23 cellular contexts compared by ENCODE assay signal in genomic region chr3:65935724-65936123, GRCh38.
DNase-seq lines count a peak whose midpoint lies in the region; ATAC-seq and TF ChIP-seq lines count a peak whose summit lies in the region.
"Had no signal": no experiment of that assay in that cellular context is flagged by ENCODE, and none has a peak within 500 bp of the region (broad histone marks: within the 10 kb centered on the region; RNA-seq: fewer than 3 reads in every experiment).

No MANE protein-coding gene starts in this region.

- H3K36me3 ChIP-seq in esophagus squamous epithelium (no peaks in the 10 kb centered on the region), stomach (no peaks in the 10 kb centered on the region)
- H3K36me3 ChIP-seq: gastroesophageal sphincter had no signal

- intact Hi-C loops in esophagus squamous epithelium (cut with DNase I): no loop called here
- intact Hi-C loops in stomach (cut with DNase I; ENCODE audit: low total_unique reads): no loop called here
- intact Hi-C loops in CD14-positive monocyte (cut with micrococcal nuclease): no loop called here
- intact Hi-C loops in activated CD8-positive, alpha-beta T cell treated with anti-CD3 and anti-CD28 coated beads for 36 hours (cut with micrococcal nuclease): no loop called here

- DNase-seq in SKM-1 treated with dmso at 0.1 percent for 144 hours (lab: John Stamatoyannopoulos, UW; ENCODE audit: unreplicated experiment) (peak; percentile 20), SKM-1 (lab: John Stamatoyannopoulos, UW; ENCODE audit: unreplicated experiment) (no peak), NOMO-1 treated with DMSO at 0.1 percent for 48 hours (lab: John Stamatoyannopoulos, UW; ENCODE audit: unreplicated experiment) (peak; percentile 20), esophagus squamous epithelium (lab: John Stamatoyannopoulos, UW) (no peak), stomach (no peak), CD14-positive monocyte (ENCODE audit: low spot score) (no peak)
- no peak for DNase-seq in activated T-cell treated with anti-CD3 and anti-CD28 coated beads, Interleukin-2, amount 50 U/mL, for 48 hours
- DNase-seq in activated CD8-positive, alpha-beta T cell treated with anti-CD3 and anti-CD28 coated beads for 36 hours: no peak
- DNase-seq: activated CD4-positive, alpha-beta T cell treated with anti-CD3 and anti-CD28 coated beads, Interleukin-2, amount 50 U/mL, for 48 hours; activated naive CD4-positive, alpha-beta T cell treated with Interleukin-2 at 50 U/mL for 16 hours; CD8-positive, alpha-beta T cell; central memory CD4-positive, alpha-beta T cell; cortex of kidney; MM.1S; NCI-H146; RPMI8226; testis had no signal

- POLR2A ChIA-PET in activated CD8-positive, alpha-beta T cell treated with anti-CD3 and anti-CD28 coated beads for 36 hours (lab: Charles Lee): no interaction called here

- no peak for ATAC-seq in activated CD8-positive, alpha-beta T cell treated with anti-CD3 and anti-CD28 coated beads for 36 hours
- ATAC-seq: activated CD4-positive, CD25-positive, alpha-beta regulatory T cell treated with anti-CD3 and anti-CD28 coated beads, Interleukin-2, amount 50 U/mL, for 24 hours; CD8-positive, alpha-beta T cell; gastroesophageal sphincter; stimulated activated memory B cell treated with anti-CD40 and anti-IgM and Interleukin-4, amounts not matched to agents 10 μg/mL and 1 μg/mL and 100 μg/mL, for 72 hours had no signal

- H3K4me3 Mint-ChIP-seq in CD14-positive monocyte: no peak overlapping the region
- no peak overlapping the region for H3K4me3 Mint-ChIP-seq in activated CD8-positive, alpha-beta T cell treated with anti-CD3 and anti-CD28 coated beads for 36 hours
- H3K4me3 Mint-ChIP-seq: CD8-positive, alpha-beta T cell; nephron; stimulated activated memory B cell treated with anti-CD40 and anti-IgM and Interleukin-4, amounts not matched to agents 10 μg/mL and 1 μg/mL and 100 μg/mL, for 72 hours had no signal

- no peak for TF ChIP-seq EP300 in stomach (IDR thresholded peaks at IDR 0.05)

- CTCF ChIA-PET in activated CD8-positive, alpha-beta T cell treated with anti-CD3 and anti-CD28 coated beads for 36 hours (lab: Charles Lee): no interaction called here

- TF ChIP-seq POLR2A in esophagus squamous epithelium (IDR thresholded peaks at IDR 0.05) (no peak), stomach (IDR thresholded peaks at IDR 0.05) (no peak)

- peaks cover 0 to 13% (median 6%) of the 10 kb centered on the region in 7 donors for H3K9me3 Mint-ChIP-seq in CD14-positive monocyte
- H3K9me3 Mint-ChIP-seq in activated CD8-positive, alpha-beta T cell treated with anti-CD3 and anti-CD28 coated beads for 36 hours: peaks cover 4% of the 10 kb centered on the region
- H3K9me3 Mint-ChIP-seq: CD8-positive, alpha-beta T cell had no signal

- no peaks in the 10 kb centered on the region for H3K36me3 Mint-ChIP-seq in CD14-positive monocyte
- H3K36me3 Mint-ChIP-seq in activated CD8-positive, alpha-beta T cell treated with anti-CD3 and anti-CD28 coated beads for 36 hours (ENCODE audit: low read depth): no peaks in the 10 kb centered on the region
- H3K36me3 Mint-ChIP-seq: CD8-positive, alpha-beta T cell; stimulated activated memory B cell treated with anti-CD40 and anti-IgM and Interleukin-4, amounts not matched to agents 10 μg/mL and 1 μg/mL and 100 μg/mL, for 72 hours had no signal

- TF ChIP-seq CTCF in esophagus squamous epithelium (IDR thresholded peaks at IDR 0.05) (no peak), stomach (IDR thresholded peaks at IDR 0.05) (no peak), CD14-positive monocyte (IDR thresholded peaks at IDR 0.05) (no peak)
- TF ChIP-seq CTCF in activated CD8-positive, alpha-beta T cell treated with anti-CD3 and anti-CD28 coated beads for 36 hours (IDR thresholded peaks at IDR 0.05): no peak

- peaks cover 0 to 32% (median 0%) of the 10 kb centered on the region in 3 donors for H3K4me1 ChIP-seq in esophagus squamous epithelium
- H3K4me1 ChIP-seq in stomach: peaks cover 12 to 36% (median 24%) of the 10 kb centered on the region in 4 donors
- H3K4me1 ChIP-seq: gastroesophageal sphincter, testis had no signal

- H3K4me1 Mint-ChIP-seq in CD14-positive monocyte: no peaks in the 10 kb centered on the region
- no peaks in the 10 kb centered on the region for H3K4me1 Mint-ChIP-seq in activated CD8-positive, alpha-beta T cell treated with anti-CD3 and anti-CD28 coated beads for 36 hours (ENCODE audit: low read depth)
- H3K4me1 Mint-ChIP-seq: stimulated activated memory B cell treated with anti-CD40 and anti-IgM and Interleukin-4, amounts not matched to agents 10 μg/mL and 1 μg/mL and 100 μg/mL, for 72 hours had no signal

- no peak overlapping the region for H3K27ac Mint-ChIP-seq in CD14-positive monocyte
- H3K27ac Mint-ChIP-seq in activated CD8-positive, alpha-beta T cell treated with anti-CD3 and anti-CD28 coated beads for 36 hours: no peak overlapping the region
- H3K27ac Mint-ChIP-seq: CD8-positive, alpha-beta T cell; nephron; stimulated activated memory B cell treated with anti-CD40 and anti-IgM and Interleukin-4, amounts not matched to agents 10 μg/mL and 1 μg/mL and 100 μg/mL, for 72 hours had no signal

- H3K27me3 Mint-ChIP-seq in CD14-positive monocyte (ENCODE audit: low read depth in 3 of 3): peaks cover 0 to 3% (median 1%) of the 10 kb centered on the region in 3 donors
- no peaks in the 10 kb centered on the region for H3K27me3 Mint-ChIP-seq in activated CD8-positive, alpha-beta T cell treated with anti-CD3 and anti-CD28 coated beads for 36 hours
- H3K27me3 Mint-ChIP-seq: stimulated activated memory B cell treated with anti-CD40 and anti-IgM and Interleukin-4, amounts not matched to agents 10 μg/mL and 1 μg/mL and 100 μg/mL, for 72 hours had no signal

- peak overlapping the region in 3 of 4 donors; percentile 25 to 74 (median 56) for H3K27ac ChIP-seq in esophagus squamous epithelium
- peak overlapping the region; percentile 0 to 65 (median 26) for H3K27ac ChIP-seq in stomach
- H3K27ac ChIP-seq: gastroesophageal sphincter, hepatocyte, KMS-11, testis had no signal

- WGBS in esophagus squamous epithelium, 2 donors: 22 to 50% methylated on average over 1 of the region's 1 CpG
- WGBS in stomach, 5 donors: 73 to 88% (median 79%) methylated on average over 1 of the region's 1 CpG

- H3K27me3 ChIP-seq in esophagus squamous epithelium (no peaks in the 10 kb centered on the region), stomach (no peaks in the 10 kb centered on the region)
- H3K27me3 ChIP-seq: gastroesophageal sphincter, hepatocyte, testis had no signal

- no peaks in the 10 kb centered on the region for H3K9me3 ChIP-seq in esophagus squamous epithelium
- H3K9me3 ChIP-seq in stomach: peaks cover 0 to 10% (median 2%) of the 10 kb centered on the region in 4 donors
- H3K9me3 ChIP-seq: testis had no signal

- no peak overlapping the region for H3K4me3 ChIP-seq in esophagus squamous epithelium
- H3K4me3 ChIP-seq in stomach: no peak overlapping the region
- H3K4me3 ChIP-seq: gastroesophageal sphincter, hepatocyte, testis had no signal

Comparison
In these comparisons a context has a peak if more than half of its experiments do, and no peak if none do; other contexts are left out.
1. DNase-seq: peak in SKM-1 treated with dmso at 0.1 percent for 144 hours (single experiment) and NOMO-1 treated with DMSO at 0.1 percent for 48 hours (single experiment); none in SKM-1 (single experiment), esophagus squamous epithelium (single experiment), stomach (single experiment), activated T-cell treated with anti-CD3 and anti-CD28 coated beads, Interleukin-2, amount 50 U/mL, for 48 hours (0 of 2), CD14-positive monocyte (single experiment) and activated CD8-positive, alpha-beta T cell treated with anti-CD3 and anti-CD28 coated beads for 36 hours (single experiment).